In genomic region chr4:126888968-126889367, GRCh38 we compare ENCODE assay signal across 23 cellular contexts.
DNase-seq lines count a peak whose midpoint lies in the region; FAIRE-seq and TF ChIP-seq lines count a peak whose summit lies in the region.
"Had no signal": no experiment of that assay in that cellular context is flagged by ENCODE, and none has a peak within 500 bp of the region (broad histone marks: within the 10 kb centered on the region; RNA-seq: fewer than 3 reads in every experiment).

No MANE protein-coding gene starts in this region.

- no peak for TF ChIP-seq POLR2A in GM12892 (IDR thresholded peaks at IDR 0.05; ENCODE audit: low read depth, low read length)

- peaks cover 22% of the 10 kb centered on the region for H3K4me1 Mint-ChIP-seq in osteocyte (ENCODE audit: unreplicated experiment)
- H3K4me1 Mint-ChIP-seq: activated CD4-positive, alpha-beta memory T cell treated with anti-CD3 and anti-CD28 coated beads, Interleukin-2, amount 10 ng/mL, durations not matched to agents 7 days and 5 days; T-helper 17 cell had no signal

- no TSS peak for BruUV-seq in PC-9 (replicated peaks; lab: Mats Ljungman, UMichigan)

- FAIRE-seq in GM12892 (lab: Jason Lieb, UNC): no peak
- FAIRE-seq in frontal cortex (lab: Jason Lieb, UNC): no peak

- H3K36me3 ChIP-seq in PC-9 (ENCODE audit: low read depth): no peaks in the 10 kb centered on the region
- H3K36me3 ChIP-seq: BE2C had no signal

- peaks cover 13% of the 10 kb centered on the region for H3K9me3 Mint-ChIP-seq in osteocyte (ENCODE audit: unreplicated experiment)

- no peaks in the 10 kb centered on the region for H3F3A ChIP-seq in PC-9 (ENCODE audit: insufficient read depth, low read depth)

- peak overlapping the region; percentile 13 for H3K27ac Mint-ChIP-seq in osteocyte (ENCODE audit: unreplicated experiment)
- H3K27ac Mint-ChIP-seq: activated CD4-positive, alpha-beta memory T cell treated with anti-CD3 and anti-CD28 coated beads, Interleukin-2, amount 10 ng/mL, durations not matched to agents 7 days and 5 days; activated T-cell treated with anti-CD3 and anti-CD28 coated beads, Interleukin-2, amount 50 U/mL, for 24 hours; dendritic cell treated with granulocyte-macrophage colony-stimulating factor and Interleukin-4, amounts not matched to agents 40 ng/mL and 50 ng/mL, for 4 days; natural killer cell treated with Interleukin-12 subunit alpha and Interleukin-12 subunit beta and Interleukin-15 and Interleukin-18, amount 100 ng/mL, for 72 hours; T-helper 17 cell had no signal

- H3K27ac ChIP-seq in PC-9: no peak overlapping the region
- H3K27ac ChIP-seq: body of pancreas, hepatocyte, psoas muscle had no signal

- no peaks in the 10 kb centered on the region for H3K79me2 ChIP-seq in PC-9 (ENCODE audit: low read depth)
- H3K79me2 ChIP-seq: hepatocyte had no signal

- no peaks in the 10 kb centered on the region for H3K9me2 ChIP-seq in PC-9 (ENCODE audit: insufficient read depth)

- no peaks in the 10 kb centered on the region for H3K27me3 ChIP-seq in PC-9 (ENCODE audit: insufficient read depth, low read depth)
- H3K27me3 ChIP-seq: BE2C, body of pancreas, hepatocyte had no signal

- intact Hi-C loops in PC-9 (cut with micrococcal nuclease; ENCODE audit: unreplicated experiment): no loop called here

- H3K4me3 ChIP-seq in PC-9: no peak overlapping the region
- H3K4me3 ChIP-seq: body of pancreas, hepatocyte, psoas muscle had no signal

- POLR2A ChIA-PET in PC-9 (lab: Charles Lee; ENCODE audit: unreplicated experiment): no interaction called here

- CTCF ChIA-PET in PC-9 (lab: Charles Lee): no interaction called here

- TF ChIP-seq CTCF in PC-9 (conservative IDR thresholded peaks at IDR 0.05): no peak
- TF ChIP-seq CTCF in osteocyte (IDR thresholded peaks at IDR 0.05): no peak

- no peaks in the 10 kb centered on the region for H3K27me3 Mint-ChIP-seq in osteocyte (ENCODE audit: unreplicated experiment)
- H3K27me3 Mint-ChIP-seq: activated CD4-positive, alpha-beta memory T cell treated with anti-CD3 and anti-CD28 coated beads, Interleukin-2, amount 10 ng/mL, durations not matched to agents 7 days and 5 days; activated T-cell treated with anti-CD3 and anti-CD28 coated beads, Interleukin-2, amount 50 U/mL, for 24 hours; dendritic cell treated with granulocyte-macrophage colony-stimulating factor and Interleukin-4, amounts not matched to agents 40 ng/mL and 50 ng/mL, for 4 days; natural killer cell treated with Interleukin-12 subunit alpha and Interleukin-12 subunit beta and Interleukin-15 and Interleukin-18, amount 100 ng/mL, for 72 hours; T-helper 17 cell had no signal

- no peak overlapping the region for H3K4me3 Mint-ChIP-seq in osteocyte (ENCODE audit: unreplicated experiment)
- H3K4me3 Mint-ChIP-seq: activated CD4-positive, alpha-beta memory T cell treated with anti-CD3 and anti-CD28 coated beads, Interleukin-2, amount 10 ng/mL, durations not matched to agents 7 days and 5 days; activated T-cell treated with anti-CD3 and anti-CD28 coated beads, Interleukin-2, amount 50 U/mL, for 24 hours; dendritic cell treated with granulocyte-macrophage colony-stimulating factor and Interleukin-4, amounts not matched to agents 40 ng/mL and 50 ng/mL, for 4 days; natural killer cell treated with Interleukin-12 subunit alpha and Interleukin-12 subunit beta and Interleukin-15 and Interleukin-18, amount 100 ng/mL, for 72 hours; T-helper 17 cell had no signal

- peak; percentile 62 for DNase-seq in EL
- DNase-seq in PC-9: no peak
- DNase-seq in fibroblast of gingiva (ENCODE audit: low read depth): peak; percentile 21
- no peak for DNase-seq in osteocyte (ENCODE audit: extremely low spot score, unreplicated experiment)
- no peak for DNase-seq in GM12892 (ENCODE audit: insufficient read length)
- no peak for DNase-seq in frontal cortex (ENCODE audit: low spot score in 2 of 2)
- no peak for DNase-seq in mucosa of gallbladder (ENCODE audit: low spot score)
- no peak for DNase-seq in NCI-H526 (lab: John Stamatoyannopoulos, UW)
- DNase-seq: activated CD4-positive, alpha-beta memory T cell treated with anti-CD3 and anti-CD28 coated beads, Interleukin-2, amount 10 ng/mL, durations not matched to agents 7 days and 5 days; activated naive CD4-positive, alpha-beta T cell treated with anti-CD3 and anti-CD28 coated beads, Interleukin-2, amount 50 U/mL, for 16 hours; activated T-cell treated with anti-CD3 and anti-CD28 coated beads, Interleukin-2, amount 50 U/mL, for 24 hours; BE2C; body of pancreas; GF-D8; NCI-H1694 treated with DMSO at 0.1 percent for 48 hours; NCI-H345; psoas muscle; SHP77; stimulated activated CD4-positive, alpha-beta T cell treated with anti-CD3 and anti-CD28 coated beads, Interleukin-12 subunit alpha, Interleukin-12 subunit beta, amount 100 ng/mL, for 4 hours; T-helper 17 cell had no signal

- H3K36me3 Mint-ChIP-seq in osteocyte (ENCODE audit: unreplicated experiment): no peaks in the 10 kb centered on the region
- H3K36me3 Mint-ChIP-seq: natural killer cell treated with Interleukin-12 subunit alpha and Interleukin-12 subunit beta and Interleukin-15 and Interleukin-18, amount 100 ng/mL, for 72 hours had no signal

- no peaks in the 10 kb centered on the region for H3K4me1 ChIP-seq in PC-9 (replicated peaks; ENCODE audit: insufficient read depth)
- H3K4me1 ChIP-seq: BE2C, body of pancreas, psoas muscle had no signal

- H3K4me2 ChIP-seq in PC-9: no peak overlapping the region
- H3K4me2 ChIP-seq: hepatocyte had no signal

- no peaks in the 10 kb centered on the region for H3K9me3 ChIP-seq in PC-9 (ENCODE audit: insufficient read depth, low read depth)
- H3K9me3 ChIP-seq: BE2C, body of pancreas, psoas muscle had no signal

- H2AFZ ChIP-seq in PC-9: 0 out of 2 replicates have a peak overlapping the region, but pooled peaks have one; percentile 21
- H2AFZ ChIP-seq: hepatocyte had no signal

- no peaks in the 10 kb centered on the region for H4K20me1 ChIP-seq in PC-9 (ENCODE audit: insufficient read depth)

Comparison
In these comparisons a context has a peak if more than half of its experiments do, and no peak if none do; other contexts are left out.
1. DNase-seq: peak in EL (single experiment) and fibroblast of gingiva (single experiment); none in PC-9 (0 of 2), osteocyte (single experiment), GM12892 (single experiment), frontal cortex (0 of 2), mucosa of gallbladder (single experiment) and NCI-H526 (0 of 2).